ENCODE assay signal across 22 cellular contexts in the genomic region with DNA sequence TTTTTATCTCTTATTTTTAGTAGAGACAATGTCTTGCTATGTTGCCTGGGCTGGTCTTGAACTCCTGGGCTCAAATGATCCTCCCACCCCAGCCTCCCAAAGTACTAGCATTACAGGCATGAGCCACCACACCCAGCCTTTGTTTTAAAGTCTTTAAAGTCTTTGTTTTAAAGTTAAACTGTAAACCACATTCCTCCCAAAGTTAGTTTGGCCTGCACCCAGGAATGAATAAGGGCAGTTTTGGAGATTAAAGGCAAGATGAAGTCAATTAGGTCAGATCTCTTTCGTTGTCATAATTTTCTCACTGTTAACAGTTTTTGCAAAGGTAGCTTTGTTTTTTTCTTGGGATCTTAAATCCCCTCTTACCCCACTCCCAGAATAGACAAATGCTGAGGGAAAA.
DNase-seq lines count a peak whose midpoint lies in the region; ATAC-seq, FAIRE-seq and TF ChIP-seq lines count a peak whose summit lies in the region.
"Had no signal": no experiment of that assay in that cellular context is flagged by ENCODE, and none has a peak within 500 bp of the region (broad histone marks: within the 10 kb centered on the region; RNA-seq: fewer than 3 reads in every experiment).

No MANE protein-coding gene starts in this region.

- CTCF ChIA-PET in A549 (lab: Yijun Ruan, JAX) = interaction anchor here (1.2 kb wide), 1 partner anchor 34 kb away, joined by 4 read pairs; no protein-coding TSS in a partner anchor

- peaks cover 39% of the 10 kb centered on the region for H3K79me2 ChIP-seq in GM23248 (ENCODE audit: insufficient read depth)
- no peaks in the 10 kb centered on the region for H3K79me2 ChIP-seq in astrocyte (ENCODE audit: insufficient read depth, low read length)

- no peak overlapping the region for H3K4me3 Mint-ChIP-seq in astrocyte (ENCODE audit: unreplicated experiment)

- H3K4me1 ChIP-seq in A549 = peaks cover 16% of the 10 kb centered on the region
- H3K4me1 ChIP-seq in GM23248 (ENCODE audit: insufficient read depth) = no peaks in the 10 kb centered on the region
- no peaks in the 10 kb centered on the region for H3K4me1 ChIP-seq in astrocyte (ENCODE audit: insufficient read depth, low read length)
- H3K4me1 ChIP-seq: parathyroid adenoma, SJSA1, vagina had no signal

- peaks cover 8% of the 10 kb centered on the region; the same call in 1 of the 2 replicates for H3F3A ChIP-seq in GM23248 (ENCODE audit: insufficient read depth)

- peaks cover 4% of the 10 kb centered on the region for H3K4me1 Mint-ChIP-seq in astrocyte (ENCODE audit: low read depth, unreplicated experiment)

- H3K4me3 ChIP-seq in A549 = no peak overlapping the region
- no peak overlapping the region for H3K4me3 ChIP-seq in GM23248
- H3K4me3 ChIP-seq in astrocyte (ENCODE audit: insufficient read depth, low read depth, low read length) = no peak overlapping the region
- H3K4me3 ChIP-seq: SJSA1, vagina had no signal

- peaks cover 19% of the 10 kb centered on the region; the same call in 1 of the 2 replicates for H3K36me3 ChIP-seq in GM23248 (ENCODE audit: low read depth)
- H3K36me3 ChIP-seq in astrocyte (ENCODE audit: insufficient read depth, low read length) = peaks cover 6% of the 10 kb centered on the region

- no peak for TF ChIP-seq RAD21 in A549 (conservative IDR thresholded peaks at IDR 0.05 in 1 of 2, IDR thresholded peaks at IDR 0.05 in 1 of 2)

- no peaks in the 10 kb centered on the region for H3K27me3 ChIP-seq in GM23248 (replicated peaks; ENCODE audit: insufficient read depth)
- H3K27me3 ChIP-seq in astrocyte (ENCODE audit: insufficient read depth, low read length) = no peaks in the 10 kb centered on the region
- H3K27me3 ChIP-seq: brain microvascular endothelial cell, SJSA1, vagina had no signal

- WGBS in A549 (ENCODE audit: missing lambda C conversion rate) = 50% methylated on average over 1 of the region's 1 CpG
- WGBS in GM23248 (ENCODE audit: low coverage in 1 of 2, low lambda C conversion rate in 2 of 2, missing lambda C conversion rate in 2 of 2), 2 experiments = 12 to 17% methylated on average over 1 of the region's 1 CpG

- ATAC-seq in A549 = no peak
- ATAC-seq in GM18868 (IDR thresholded peaks at IDR 0.05; ENCODE audit: unreplicated experiment) = no peak
- ATAC-seq: left ventricle myocardium superior, PC-3 had no signal

- H3K4me2 ChIP-seq in A549 (peak overlapping the region; percentile 36; the same call in 2 of the 3 replicates), GM23248 (ENCODE audit: unreplicated experiment) (no peak overlapping the region), astrocyte (ENCODE audit: low read length) (no peak overlapping the region)

- no peaks in the 10 kb centered on the region for H3K9me3 ChIP-seq in A549
- no peaks in the 10 kb centered on the region for H3K9me3 ChIP-seq in GM23248 (ENCODE audit: low read depth)
- no peaks in the 10 kb centered on the region for H3K9me3 ChIP-seq in astrocyte (ENCODE audit: insufficient read depth, low read depth, low read length)
- H3K9me3 ChIP-seq: SJSA1, vagina had no signal

- H3K36me3 Mint-ChIP-seq in astrocyte (ENCODE audit: low read depth, unreplicated experiment) = peaks cover 15% of the 10 kb centered on the region

- H3K9me3 Mint-ChIP-seq in astrocyte (ENCODE audit: unreplicated experiment) = no peaks in the 10 kb centered on the region

- no peak for TF ChIP-seq POLR2A in A549 (IDR thresholded peaks at IDR 0.05; ENCODE audit: low read length)
- TF ChIP-seq POLR2A in GM12891 (IDR thresholded peaks at IDR 0.05; ENCODE audit: low read depth, low read length) = no peak

- POLR2A ChIA-PET in A549 (lab: Yijun Ruan, JAX) = no interaction called here

- H3K9me2 ChIP-seq in GM23248 (ENCODE audit: insufficient read depth) = no peaks in the 10 kb centered on the region

- FAIRE-seq in A549 (lab: Jason Lieb, UNC) = no peak
- FAIRE-seq in astrocyte (lab: Jason Lieb, UNC) = no peak
- no peak for FAIRE-seq in GM12891 (lab: Jason Lieb, UNC)

- DNase-seq in A549 (ENCODE audit: low read depth in 1 of 2, low spot score in 1 of 2) (no peak), GM23248 (peak; percentile 16), astrocyte (ENCODE audit: low read depth) (peak; percentile 9), kidney tubule cell (ENCODE audit: low spot score) (peak; percentile 51), GM12891 (ENCODE audit: insufficient read length, low spot score) (no peak), LoVo (ENCODE audit: low spot score) (no peak), amniotic stem cell (lab: John Stamatoyannopoulos, UW) (no peak)
- DNase-seq: activated CD4-positive, alpha-beta T cell treated with anti-CD3 and anti-CD28 coated beads for 1 hour; activated naive CD4-positive, alpha-beta T cell; brain microvascular endothelial cell; COR-L47; dermis blood vessel endothelial cell; left ventricle myocardium superior; NCI-H1436 treated with DMSO at 0.1 percent for 48 hours; NCI-H2171; NCI-H82; PC-3 had no signal

- H3K27me3 Mint-ChIP-seq in astrocyte (ENCODE audit: low read depth, unreplicated experiment) = no peaks in the 10 kb centered on the region

- peak overlapping the region in 1 of 2 experiments; percentile 17; a peak in 1 of 6 replicates for H3K27ac ChIP-seq in A549
- peak overlapping the region; percentile 18; the same call in 1 of the 2 replicates for H3K27ac ChIP-seq in GM23248
- H3K27ac ChIP-seq in astrocyte (ENCODE audit: low read depth, low read length) = no peak overlapping the region
- H3K27ac ChIP-seq: brain microvascular endothelial cell, epithelial cell of prostate, parathyroid adenoma, SJSA1, vagina had no signal

- H2AFZ ChIP-seq in GM23248 = no peak overlapping the region
- no peak overlapping the region for H2AFZ ChIP-seq in astrocyte (ENCODE audit: low read depth, low read length)
- H2AFZ ChIP-seq: parathyroid adenoma had no signal

- in situ Hi-C loops in GM23248 (cut with MboI) = no loop called here

- no peak for TF ChIP-seq EP300 in A549 (IDR thresholded peaks at IDR 0.05)

- H4K20me1 ChIP-seq in GM23248 (ENCODE audit: insufficient read depth) = no peaks in the 10 kb centered on the region; the same call in 1 of the 2 replicates
- H4K20me1 ChIP-seq in astrocyte (ENCODE audit: insufficient read depth, low read length) = peaks cover 12% of the 10 kb centered on the region

- TF ChIP-seq CTCF in A549 (IDR thresholded peaks at IDR 0.05) = no peak
- no peak for TF ChIP-seq CTCF in astrocyte (IDR thresholded peaks at IDR 0.05; ENCODE audit: insufficient read depth, low read depth, low read length)

- H3K9ac ChIP-seq in GM23248 (no peak overlapping the region), astrocyte (ENCODE audit: low read length) (no peak overlapping the region)
- H3K9ac ChIP-seq: parathyroid adenoma had no signal

- H3K27ac Mint-ChIP-seq in astrocyte (ENCODE audit: unreplicated experiment) = no peak overlapping the region

TF ChIP-seq in A549, 52 proteins besides CTCF, POLR2A, EP300 and RAD21 (continues in another document):
- TF ChIP-seq TFCP2L1 (CRISPR knock-in tag; IDR thresholded peaks at IDR 0.05) = no peak
- TF ChIP-seq TP53 (CRISPR knock-in tag; IDR thresholded peaks at IDR 0.05) = no peak
- no peak for TF ChIP-seq HOXA7 (CRISPR knock-in tag; IDR thresholded peaks at IDR 0.05)
- no peak for TF ChIP-seq EHF (CRISPR knock-in tag; IDR thresholded peaks at IDR 0.05)
- no peak for TF ChIP-seq HOXB5 (CRISPR knock-in tag; IDR thresholded peaks at IDR 0.05)
- TF ChIP-seq HDAC2 (IDR thresholded peaks at IDR 0.05) = no peak
- no peak for TF ChIP-seq KDM1A (IDR thresholded peaks at IDR 0.05; ENCODE audit: low read depth)
- TF ChIP-seq MYC (IDR thresholded peaks at IDR 0.05; ENCODE audit: borderline replicate concordance, low read length) = no peak
- no peak for TF ChIP-seq RNF2 (IDR thresholded peaks at IDR 0.05; ENCODE audit: borderline replicate concordance, low read depth)
- no peak for TF ChIP-seq ZFP36 (IDR thresholded peaks at IDR 0.05; ENCODE audit: borderline replicate concordance, partially characterized antibody)
- TF ChIP-seq MAFK (IDR thresholded peaks at IDR 0.05; ENCODE audit: partially characterized antibody) = no peak
- TF ChIP-seq FOSB (CRISPR knock-in tag; IDR thresholded peaks at IDR 0.05) = no peak
- TF ChIP-seq, protein P1, sequence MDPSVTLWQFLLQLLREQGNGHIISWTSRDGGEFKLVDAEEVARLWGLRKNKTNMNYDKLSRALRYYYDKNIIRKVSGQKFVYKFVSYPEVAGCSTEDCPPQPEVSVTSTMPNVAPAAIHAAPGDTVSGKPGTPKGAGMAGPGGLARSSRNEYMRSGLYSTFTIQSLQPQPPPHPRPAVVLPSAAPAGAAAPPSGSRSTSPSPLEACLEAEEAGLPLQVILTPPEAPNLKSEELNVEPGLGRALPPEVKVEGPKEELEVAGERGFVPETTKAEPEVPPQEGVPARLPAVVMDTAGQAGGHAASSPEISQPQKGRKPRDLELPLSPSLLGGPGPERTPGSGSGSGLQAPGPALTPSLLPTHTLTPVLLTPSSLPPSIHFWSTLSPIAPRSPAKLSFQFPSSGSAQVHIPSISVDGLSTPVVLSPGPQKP (IDR thresholded peaks at IDR 0.05; ENCODE audit: low read depth, low read length) = no peak

TF ChIP-seq in GM12891, 5 proteins besides CTCF, POLR2A, EP300 and RAD21:
- TF ChIP-seq POLR2AphosphoS5 (IDR thresholded peaks at IDR 0.05; ENCODE audit: low read depth, low read length) = no peak
- no peak for TF ChIP-seq SPI1 (IDR thresholded peaks at IDR 0.05; ENCODE audit: low read depth, low read length)
- no peak for TF ChIP-seq PAX5 (IDR thresholded peaks at IDR 0.05; ENCODE audit: insufficient read depth, low read length, severe bottlenecking)
- TF ChIP-seq TAF1 (IDR thresholded peaks at IDR 0.05; ENCODE audit: low read depth, low read length) = no peak
- TF ChIP-seq POU2F2 (IDR thresholded peaks at IDR 0.05; ENCODE audit: low read depth, low read length) = no peak
TF ChIP-seq in GM12891: peak in this region for 0.

Comparison
In these comparisons a context has a peak if more than half of its experiments do, and no peak if none do; other contexts are left out.
1. DNase-seq: peak in GM23248 (single experiment), astrocyte (single experiment) and kidney tubule cell (single experiment); none in A549 (0 of 2), GM12891 (single experiment), LoVo (single experiment) and amniotic stem cell (single experiment).